Comparison of ENCODE assay signal across 25 cellular contexts in genomic region chr6:140027239-140027638, GRCh38.
"Had no signal": no experiment of that assay in that cellular context is flagged by ENCODE, and none has a peak within 500 bp of the region (broad histone marks: within the 10 kb centered on the region; RNA-seq: fewer than 3 reads in every experiment).

No MANE protein-coding gene starts in this region.

- H3K27ac Mint-ChIP-seq: activated CD8-positive, alpha-beta memory T cell treated with anti-CD3 and anti-CD28 coated beads, Interleukin-2, amount 10 ng/mL, durations not matched to agents 7 days and 5 days; activated CD8-positive, alpha-beta T cell treated with anti-CD3 and anti-CD28 coated beads for 36 hours; activated naive CD4-positive, alpha-beta T cell treated with anti-CD3 and anti-CD28 coated beads, Interleukin-2, amount 50 U/mL, for 72 hours; activated T-helper 2 cell treated with anti-CD3 and anti-CD28 coated beads, Interferon-gamma antibody, Interleukin-2, Interleukin-4, amounts not matched to agents 10 μg/mL and 5 μg/mL and 100 μg/mL, durations not matched to agents 14 hours and 24 hours and 36 hours; dendritic cell treated with granulocyte-macrophage colony-stimulating factor and Interleukin-4, amounts not matched to agents 40 ng/mL and 50 ng/mL, for 4 days; endodermal cell; naive thymus-derived CD4-positive, alpha-beta T cell; neural progenitor cell; stimulated activated memory B cell treated with anti-CD40 and anti-IgM and Interleukin-4, amounts not matched to agents 10 μg/mL and 1 μg/mL and 100 μg/mL, for 72 hours; T-helper 2 cell treated with Interferon-gamma antibody and Interleukin-4, amounts not matched to agents 5 μg/mL and 100 μg/mL, for 36 hours; WTC11 had no signal

- FAIRE-seq: TTC549 had no signal

- H3K4me1 Mint-ChIP-seq: activated CD8-positive, alpha-beta memory T cell treated with anti-CD3 and anti-CD28 coated beads, Interleukin-2, amount 10 ng/mL, durations not matched to agents 7 days and 5 days; endodermal cell; naive thymus-derived CD4-positive, alpha-beta T cell; stimulated activated memory B cell treated with anti-CD40 and anti-IgM and Interleukin-4, amounts not matched to agents 10 μg/mL and 1 μg/mL and 100 μg/mL, for 72 hours; WTC11 had no signal

- DNase-seq: activated CD4-positive, alpha-beta T cell treated with anti-CD3 and anti-CD28 coated beads, Interleukin-2, amount 50 U/mL, for 1 hour; activated CD8-positive, alpha-beta memory T cell treated with anti-CD3 and anti-CD28 coated beads, Interleukin-2, amount 10 ng/mL, durations not matched to agents 7 days and 5 days; activated CD8-positive, alpha-beta T cell treated with anti-CD3 and anti-CD28 coated beads for 36 hours; activated T-cell treated with anti-CD3 and anti-CD28 coated beads, Interleukin-2, amount 50 U/mL, for 48 hours; central memory CD4-positive, alpha-beta T cell; endodermal cell; foreskin fibroblast; heart left ventricle; midbrain; naive thymus-derived CD4-positive, alpha-beta T cell; occipital lobe; stimulated activated CD4-positive, alpha-beta T cell treated with anti-CD3 and anti-CD28 coated beads, Interleukin-1b, Interleukin-23, amount 100 ng/mL, for 48 hours; stimulated activated CD4-positive, alpha-beta T cell treated with anti-CD3 and anti-CD28 coated beads, Interleukin-4, amount 100 ng/mL, for 4 hours; stimulated activated CD8-positive, alpha-beta memory T cell treated with anti-CD3 and anti-CD28 coated beads, Interleukin-4, amount 100 ng/mL, for 48 hours; stomach; thyroid gland; upper lobe of left lung had no signal

- H3K27me3 Mint-ChIP-seq: dendritic cell treated with granulocyte-macrophage colony-stimulating factor and Interleukin-4, amounts not matched to agents 40 ng/mL and 50 ng/mL, for 4 days had no signal

- H3K4me3 Mint-ChIP-seq: activated CD8-positive, alpha-beta memory T cell treated with anti-CD3 and anti-CD28 coated beads, Interleukin-2, amount 10 ng/mL, durations not matched to agents 7 days and 5 days; activated CD8-positive, alpha-beta T cell treated with anti-CD3 and anti-CD28 coated beads for 36 hours; dendritic cell treated with granulocyte-macrophage colony-stimulating factor and Interleukin-4, amounts not matched to agents 40 ng/mL and 50 ng/mL, for 4 days; endodermal cell; naive thymus-derived CD4-positive, alpha-beta T cell; neural progenitor cell; stimulated activated memory B cell treated with anti-CD40 and anti-IgM and Interleukin-4, amounts not matched to agents 10 μg/mL and 1 μg/mL and 100 μg/mL, for 72 hours; T-helper 2 cell treated with Interferon-gamma antibody and Interleukin-4, amounts not matched to agents 5 μg/mL and 100 μg/mL, for 36 hours; WTC11 had no signal

- H3K36me3 Mint-ChIP-seq: activated CD8-positive, alpha-beta memory T cell treated with anti-CD3 and anti-CD28 coated beads, Interleukin-2, amount 10 ng/mL, durations not matched to agents 7 days and 5 days; naive thymus-derived CD4-positive, alpha-beta T cell; neural progenitor cell; stimulated activated memory B cell treated with anti-CD40 and anti-IgM and Interleukin-4, amounts not matched to agents 10 μg/mL and 1 μg/mL and 100 μg/mL, for 72 hours had no signal

- H3K9me3 Mint-ChIP-seq: activated CD8-positive, alpha-beta T cell treated with anti-CD3 and anti-CD28 coated beads for 36 hours; activated T-helper 2 cell treated with anti-CD3 and anti-CD28 coated beads, Interferon-gamma antibody, Interleukin-2, Interleukin-4, amounts not matched to agents 10 μg/mL and 5 μg/mL and 100 μg/mL, durations not matched to agents 14 hours and 24 hours and 36 hours; T-helper 2 cell treated with Interferon-gamma antibody and Interleukin-4, amounts not matched to agents 5 μg/mL and 100 μg/mL, for 36 hours had no signal
